In the genomic region with DNA sequence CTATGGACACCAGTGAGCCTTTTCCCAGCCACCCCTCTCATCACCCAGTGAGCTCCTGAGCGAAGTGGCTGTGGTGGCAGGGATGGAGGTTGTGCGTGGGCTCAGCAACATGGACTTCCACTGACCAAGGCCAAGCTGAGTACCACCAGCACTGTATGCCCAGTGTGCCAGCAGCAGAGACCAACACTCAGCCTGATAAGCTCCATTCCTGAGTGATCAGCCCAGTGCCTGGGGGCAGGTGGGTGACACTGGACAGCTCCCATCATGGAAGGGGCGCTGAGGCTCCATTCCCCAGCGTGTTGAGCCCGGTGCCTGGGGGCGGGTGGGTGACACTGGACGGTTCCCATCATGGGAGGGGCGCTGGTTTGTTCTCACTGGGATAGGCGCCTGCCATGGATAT, we compare ENCODE assay signal across 21 cellular contexts. TPM values are rescaled to one million over a fixed set of nuclear protein-coding genes. Genes with fewer than 3 reads are reported as not detected.
DNase-seq lines count a peak whose midpoint lies in the region; ATAC-seq, FAIRE-seq and TF ChIP-seq lines count a peak whose summit lies in the region.
"Had no signal": no experiment of that assay in that cellular context is flagged by ENCODE, and none has a peak within 500 bp of the region (broad histone marks: within the 10 kb centered on the region; RNA-seq: fewer than 3 reads in every experiment).

No MANE protein-coding gene starts in this region.

- H3K9ac ChIP-seq in BLaER1 treated with 17β-estradiol and CSF1 and Interleukin-3, amounts not matched to agents 10 nM and 100 nM, result no peak overlapping the region
- no peak overlapping the region for H3K9ac ChIP-seq in neuronal stem cell (ENCODE audit: low read depth, low read length, poor library complexity)
- H3K9ac ChIP-seq: GM23248 had no signal

- DNase-seq in bronchial epithelial cell (ENCODE audit: low read depth) (no peak), neuronal stem cell (ENCODE audit: low spot score) (no peak), amygdala (lab: John Stamatoyannopoulos, UW) (no peak), cerebellar nuclear complex (lab: John Stamatoyannopoulos, UW) (no peak), caudate nucleus (lab: John Stamatoyannopoulos, UW) (no peak)
- DNase-seq: ACHN; CD8-positive, alpha-beta T cell; GM23248; IMR-90 had no signal

- no peak overlapping the region for H3K27ac ChIP-seq in BLaER1 treated with 17β-estradiol and CSF1 and Interleukin-3, amounts not matched to agents 10 nM and 100 nM
- H3K27ac ChIP-seq in neuronal stem cell (replicated peaks; ENCODE audit: low read length), result no peak overlapping the region
- H3K27ac ChIP-seq in caudate nucleus (ENCODE audit: low read depth, low read length), result no peak overlapping the region
- H3K27ac ChIP-seq: GM23248, HL-60 had no signal

- no peak overlapping the region for H2AFZ ChIP-seq in neuronal stem cell (ENCODE audit: low read length)
- H2AFZ ChIP-seq: GM23248 had no signal

- no peak overlapping the region for H2BK120ac ChIP-seq in neuronal stem cell (ENCODE audit: low read depth, low read length)

- H3K27me3 ChIP-seq in BLaER1 treated with 17β-estradiol and CSF1 and Interleukin-3, amounts not matched to agents 10 nM and 100 nM, result no peaks in the 10 kb centered on the region
- no peaks in the 10 kb centered on the region for H3K27me3 ChIP-seq in bronchial epithelial cell (ENCODE audit: control insufficient read depth, insufficient read depth, low read length)
- H3K27me3 ChIP-seq in neuronal stem cell (ENCODE audit: control insufficient read depth in 3 of 3, insufficient read depth in 3 of 3, low read depth in 1 of 3, low read length in 3 of 3), result peaks cover 0 to 2% (median 0%) of the 10 kb centered on the region in 3 experiments

- H3K79me1 ChIP-seq in neuronal stem cell (ENCODE audit: low read depth, low read length), result no peaks in the 10 kb centered on the region

- no peak overlapping the region for H3K4me3 ChIP-seq in BLaER1 treated with 17β-estradiol and CSF1 and Interleukin-3, amounts not matched to agents 10 nM and 100 nM
- H3K4me3 ChIP-seq in bronchial epithelial cell (ENCODE audit: low read depth, low read length) (no peak overlapping the region), neuronal stem cell (ENCODE audit: low read length in 2 of 2) (peak overlapping the region in 1 of 2 donors; percentile 28)
- H3K4me3 ChIP-seq: GM23248, HAP-1, K562 had no signal

- ATAC-seq in GM19463 (IDR thresholded peaks at IDR 0.05; ENCODE audit: unreplicated experiment), result no peak
- ATAC-seq: CD8-positive, alpha-beta T cell; K562 had no signal

- TF ChIP-seq CTCF in bronchial epithelial cell (IDR thresholded peaks at IDR 0.05; ENCODE audit: insufficient read depth, low read length, severe bottlenecking), result no peak

- WGBS in neuronal stem cell (ENCODE audit: extremely low coverage in 2 of 2, insufficient read length in 2 of 2, insufficient replicate concordance in 1 of 2), 2 donors, result no CpG with 5 or more reads among the region's 9 CpGs

- peak overlapping the region; percentile 16 for H3K23ac ChIP-seq in neuronal stem cell (ENCODE audit: low read depth, low read length, poor library complexity)

- no peak overlapping the region for H3K18ac ChIP-seq in neuronal stem cell (ENCODE audit: low read length)

- H2BK5ac ChIP-seq in neuronal stem cell (ENCODE audit: low read length), result no peak overlapping the region

- peak overlapping the region in 10 of 11 experiments; percentile 47 to 88 (median 75); a peak in 19 of 22 replicates for H3K4me2 ChIP-seq in BLaER1 treated with 17β-estradiol and CSF1 and Interleukin-3, amounts not matched to agents 10 nM and 100 nM
- no peak overlapping the region for H3K4me2 ChIP-seq in neuronal stem cell (ENCODE audit: insufficient read depth, low read length, poor library complexity, severe bottlenecking)

- no peak overlapping the region for H3K4ac ChIP-seq in neuronal stem cell (ENCODE audit: low read length)

- no peaks in the 10 kb centered on the region for H3K36me3 ChIP-seq in BLaER1 treated with 17β-estradiol and CSF1 and Interleukin-3, amounts not matched to agents 10 nM and 100 nM
- H3K36me3 ChIP-seq in bronchial epithelial cell (ENCODE audit: control insufficient read depth, insufficient read depth, low read length) (no peaks in the 10 kb centered on the region), neuronal stem cell (replicated peaks in 1 of 2; ENCODE audit: control insufficient read depth in 2 of 2, insufficient read depth in 2 of 2, low read length in 2 of 2) (no peaks in the 10 kb centered on the region)
- H3K36me3 ChIP-seq: HAP-1 had no signal

- peak; percentile 62 for FAIRE-seq in bronchial epithelial cell (lab: Jason Lieb, UNC)
- FAIRE-seq: A204.1, D721Med, G401.6, GM12891, GM19239, HTR-8/SVneo, K562 had no signal

- H2BK12ac ChIP-seq in neuronal stem cell (ENCODE audit: low read length), result no peak overlapping the region

- no peak overlapping the region for H4K91ac ChIP-seq in neuronal stem cell (ENCODE audit: low read depth, low read length, poor library complexity)

- H4K8ac ChIP-seq in neuronal stem cell (ENCODE audit: low read depth, low read length), result no peak overlapping the region

- H3K4me1 ChIP-seq in BLaER1 treated with 17β-estradiol and CSF1 and Interleukin-3, amounts not matched to agents 10 nM and 100 nM, result peaks cover 21 to 61% (median 43%) of the 10 kb centered on the region in 10 experiments
- H3K4me1 ChIP-seq in neuronal stem cell (ENCODE audit: control insufficient read depth in 2 of 2, insufficient read depth in 1 of 2, low read depth in 1 of 2, low read length in 2 of 2), result peaks cover 0 to 2% of the 10 kb centered on the region in 2 donors
- H3K4me1 ChIP-seq: HAP-1 had no signal

- no peak overlapping the region for H3K14ac ChIP-seq in neuronal stem cell (ENCODE audit: low read length)

- no peaks in the 10 kb centered on the region for H4K20me1 ChIP-seq in BLaER1 treated with 17β-estradiol and CSF1 and Interleukin-3, amounts not matched to agents 10 nM and 100 nM

- peaks cover 0 to 4% (median 0%) of the 10 kb centered on the region in 11 experiments; a peak in 1 of 22 replicates for H3K9me3 ChIP-seq in BLaER1 treated with 17β-estradiol and CSF1 and Interleukin-3, amounts not matched to agents 10 nM and 100 nM (replicated peaks in 1 of 11)
- H3K9me3 ChIP-seq in neuronal stem cell (replicated peaks in 1 of 2; ENCODE audit: control insufficient read depth in 2 of 2, insufficient read depth in 1 of 2, low read depth in 1 of 2, low read length in 2 of 2), result peaks cover 0 to 4% of the 10 kb centered on the region in 2 donors
- H3K9me3 ChIP-seq: HAP-1 had no signal

- peak overlapping the region; percentile 53 for H2AK5ac ChIP-seq in neuronal stem cell (ENCODE audit: low read depth, low read length)

- no peak overlapping the region for H2BK15ac ChIP-seq in neuronal stem cell (ENCODE audit: low read length)

RNA-seq across cellular contexts. Expression of gene CD81, which starts 17.6 kb away (rescaled TPM):
- 133 and 219 TPM in 2 replicates for total RNA-seq in bronchial epithelial cell
- polyA plus RNA-seq in neuronal stem cell (2013, experiment 1 of 2), result 200 TPM
- polyA plus RNA-seq in neuronal stem cell (2013, experiment 2 of 2), result 195 TPM

RNA-seq across cellular contexts. Expression of gene TSSC4, which starts 41.0 kb away (rescaled TPM):
- total RNA-seq in bronchial epithelial cell, result 80.8 and 86.3 TPM in 2 replicates
- 50.8 TPM for polyA plus RNA-seq in neuronal stem cell (2013, experiment 1 of 2)
- polyA plus RNA-seq in neuronal stem cell (2013, experiment 2 of 2), result 54.1 TPM

RNA-seq across cellular contexts. Expression of gene TSPAN32, which starts 57.7 kb away (rescaled TPM):
- not detected in 2 replicates for total RNA-seq in bronchial epithelial cell
- not detected for polyA plus RNA-seq in neuronal stem cell (2013, experiment 1 of 2)
- 0.01 TPM for polyA plus RNA-seq in neuronal stem cell (2013, experiment 2 of 2)
- total RNA-seq: GM23248, IMR-90 had no signal
- polyA plus RNA-seq: GM23248 had no signal

RNA-seq across cellular contexts. Expression of gene C11orf21, which starts 57.8 kb away (rescaled TPM):
- total RNA-seq in bronchial epithelial cell, result not detected in 2 replicates
- polyA plus RNA-seq in neuronal stem cell (2013, experiment 1 of 2), result not detected
- polyA plus RNA-seq in neuronal stem cell (2013, experiment 2 of 2), result not detected
- total RNA-seq: GM23248, IMR-90 had no signal
- polyA plus RNA-seq: BJ, GM23248, IMR-90 had no signal
